In genomic region chr10:113563306-113564088, GRCh38 we compare ENCODE assay signal across 8 cellular contexts. TPM values are rescaled to one million over a fixed set of nuclear protein-coding genes. Genes with fewer than 3 reads are reported as not detected.
DNase-seq lines count a peak whose midpoint lies in the region; ATAC-seq and TF ChIP-seq lines count a peak whose summit lies in the region.

No MANE protein-coding gene starts in this region.

- H3K27me3 ChIP-seq in H7 (ENCODE audit: control insufficient read depth, insufficient read depth, low read length): peaks cover 45% of the 10 kb centered on the region
- H3K27me3 ChIP-seq in Loucy (ENCODE audit: insufficient read depth, low read length, poor library complexity, severe bottlenecking): no peaks in the 10 kb centered on the region
- no peaks in the 10 kb centered on the region for H3K27me3 ChIP-seq in rectal smooth muscle tissue (ENCODE audit: control insufficient read depth, insufficient read depth, low read length)
- no peaks in the 10 kb centered on the region for H3K27me3 ChIP-seq in uterus

- H3K4me3 Mint-ChIP-seq in T-cell: peak overlapping the region; percentile 50 to 77 (median 69)

- H4K20me1 ChIP-seq in Loucy (ENCODE audit: insufficient read depth, low read length, poor library complexity, severe bottlenecking): no peaks in the 10 kb centered on the region

- H3K4me1 ChIP-seq in Loucy (ENCODE audit: insufficient read depth, low read length, poor library complexity, severe bottlenecking) (peaks cover 6% of the 10 kb centered on the region), rectal smooth muscle tissue (ENCODE audit: control insufficient read depth, insufficient read depth, low read length) (no peaks in the 10 kb centered on the region), uterus (no peaks in the 10 kb centered on the region)

- peak overlapping the region; percentile 94 for H2AFZ ChIP-seq in Loucy (ENCODE audit: low read length)

- no peaks in the 10 kb centered on the region for H3F3A ChIP-seq in Loucy (ENCODE audit: low read depth)

- no peaks in the 10 kb centered on the region for H3K79me2 ChIP-seq in Loucy (ENCODE audit: insufficient read depth, low read length)

- intact Hi-C loops in left ventricle myocardium superior (cut with micrococcal nuclease): no loop called here
- intact Hi-C loops in uterus (cut with DNase I; ENCODE audit: low total_unique reads): no loop called here

- TF ChIP-seq CTCF in Loucy (conservative IDR thresholded peaks at IDR 0.05; ENCODE audit: low read length) (peak; percentile 97), uterus (IDR thresholded peaks at IDR 0.05) (peak; percentile 91 to 99 (median 92))

- no peak overlapping the region for H3K27ac Mint-ChIP-seq in T-cell

- H3K9me3 Mint-ChIP-seq in T-cell: no peaks in the 10 kb centered on the region

- peaks cover 3 to 6% (median 6%) of the 10 kb centered on the region in 3 donors for H3K4me1 Mint-ChIP-seq in T-cell

- peaks cover 2 to 8% of the 10 kb centered on the region in 2 donors for H3K27me3 Mint-ChIP-seq in T-cell

- no peaks in the 10 kb centered on the region for H3K9me3 ChIP-seq in Loucy (ENCODE audit: insufficient read depth, low read depth, low read length)
- no peaks in the 10 kb centered on the region for H3K9me3 ChIP-seq in uterus

- POLR2A ChIA-PET in T-cell (lab: Charles Lee): interaction anchor here in 1 of 2 donors (0.7 kb wide), 1 partner anchor 828 kb away, joined by 3 read pairs; no protein-coding TSS in a partner anchor

- CTCF ChIA-PET in T-cell (lab: Charles Lee): interaction anchor here (0.5 to 0.8 kb wide), 5 partner anchors 10 to 1383 kb away, joined by 3 to 4 read pairs (median 3); partner anchors contain the start of gene HABP2 (in 1 of the 2)

- no peak for TF ChIP-seq POLR2A in uterus (IDR thresholded peaks at IDR 0.05)

- peak; percentile 93 for DNase-seq in GM03348 (ENCODE audit: low spot score)
- peak; percentile 90 for DNase-seq in H7
- peak; percentile 3 to 69 (median 53) for DNase-seq in T-cell
- DNase-seq in amniotic epithelial cell (ENCODE audit: low read depth): peak; percentile 27
- peak; percentile 85 for DNase-seq in left ventricle myocardium superior
- DNase-seq in uterus: peak; percentile 59 to 75

- H3K4me2 ChIP-seq in Loucy (ENCODE audit: low read depth, low read length, poor library complexity, severe bottlenecking): peak overlapping the region; percentile 73

- H3K4me3 ChIP-seq in H7 (ENCODE audit: insufficient read depth, low read depth, low read length): no peak overlapping the region
- peak overlapping the region; percentile 61 for H3K4me3 ChIP-seq in Loucy (ENCODE audit: low read length, poor library complexity, severe bottlenecking)
- H3K4me3 ChIP-seq in rectal smooth muscle tissue (ENCODE audit: low read length): peak overlapping the region; percentile 62
- H3K4me3 ChIP-seq in uterus: peak overlapping the region in 1 of 2 donors; percentile 41

- no peaks in the 10 kb centered on the region for H3K36me3 Mint-ChIP-seq in T-cell

- H3K9ac ChIP-seq in Loucy (ENCODE audit: low read depth, low read length, poor library complexity, severe bottlenecking) (peak overlapping the region; percentile 50), rectal smooth muscle tissue (ENCODE audit: low read length) (no peak overlapping the region)

- H3K27ac ChIP-seq in rectal smooth muscle tissue (ENCODE audit: low read depth, low read length): no peak overlapping the region
- H3K27ac ChIP-seq in uterus: no peak overlapping the region

- ATAC-seq in T-cell (replicated peaks in 1 of 4) (peak; percentile 59 to 82 (median 80)), left ventricle myocardium superior (peak; percentile 92)

- H3K36me3 ChIP-seq in H7 (replicated peaks; ENCODE audit: control insufficient read depth, insufficient read depth, low read length) (no peaks in the 10 kb centered on the region), Loucy (ENCODE audit: insufficient read depth, low read length) (no peaks in the 10 kb centered on the region), rectal smooth muscle tissue (ENCODE audit: control insufficient read depth, insufficient read depth, low read length) (no peaks in the 10 kb centered on the region), uterus (no peaks in the 10 kb centered on the region)

- no peaks in the 10 kb centered on the region for H3K9me2 ChIP-seq in Loucy (replicated peaks; ENCODE audit: low read depth, low read length)

RNA-seq across cellular contexts. Expression of gene HABP2, which starts 10.6 kb away (rescaled TPM):
- not detected in 2 replicates for total RNA-seq in H7 (2014; rRNA removed; shearing (Covaris generic))
- total RNA-seq in T-cell (under 1 TPM in 3 of 5 donors, not detected in 2; 0.13 to 0.28 (median 0.20) TPM), left ventricle myocardium superior (not detected), uterus (1 to 10 TPM in 1 of 4 donors, under 1 TPM in 2, not detected in 1; 0.15 to 5.6 (median 0.41) TPM)

Comparison
In these comparisons a context has a peak if more than half of its experiments do, and no peak if none do; other contexts are left out.
1. DNase-seq: peak in every context shown above with its lines; median percentile 93 in GM03348; 90 in H7; 85 in left ventricle myocardium superior; 67 in uterus; 53 in T-cell; 27 in amniotic epithelial cell.